Comparison of ENCODE assay signal across 8 cellular contexts in genomic region chr2:105373895-105374401, GRCh38. TPM values are rescaled to one million over a fixed set of nuclear protein-coding genes. Genes with fewer than 3 reads are reported as not detected.
A peak's percentile ranks its signal among the peaks of the same experiment; 100 is the strongest.
DNase-seq lines count a peak whose midpoint lies in the region; ATAC-seq and TF ChIP-seq lines count a peak whose summit lies in the region.

No MANE protein-coding gene starts in this region.

- ATAC-seq in CD8-positive, alpha-beta T cell, result peak; percentile 15
- ATAC-seq in GM19438 (IDR thresholded peaks at IDR 0.05; ENCODE audit: low read depth, unreplicated experiment) (peak; percentile 87), HG03432 (IDR thresholded peaks at IDR 0.05; ENCODE audit: unreplicated experiment) (peak; percentile 92), upper lobe of right lung (no peak)

- peaks cover 3% of the 10 kb centered on the region for H3K36me3 Mint-ChIP-seq in CD8-positive, alpha-beta T cell

- H3K4me1 Mint-ChIP-seq in CD8-positive, alpha-beta T cell (ENCODE audit: low read depth), result peaks cover 11% of the 10 kb centered on the region

- H3K27me3 Mint-ChIP-seq in CD8-positive, alpha-beta T cell (ENCODE audit: low read depth), result peaks cover 2% of the 10 kb centered on the region

- POLR2A ChIA-PET in CD8-positive, alpha-beta T cell (lab: Charles Lee), result no interaction called here

- H3K4me3 ChIP-seq in CD8-positive, alpha-beta T cell (ENCODE audit: low read depth, low read length), result no peak overlapping the region
- H3K4me3 ChIP-seq in esophagus (ENCODE audit: low read depth in 1 of 2, low read length in 2 of 2) (no peak overlapping the region), upper lobe of right lung (no peak overlapping the region)

- H3K36me3 ChIP-seq in CD8-positive, alpha-beta T cell (ENCODE audit: insufficient read depth, low read length), result no peaks in the 10 kb centered on the region
- H3K36me3 ChIP-seq in esophagus (ENCODE audit: control insufficient read depth in 2 of 2, insufficient read depth in 2 of 2, low read length in 1 of 2) (peaks cover 0 to 6% of the 10 kb centered on the region in 2 donors), upper lobe of right lung (no peaks in the 10 kb centered on the region)

- WGBS in esophagus, 2 donors, result 44 to 55% methylated on average over 9 of the region's 9 CpGs

- H3K27ac ChIP-seq in CD8-positive, alpha-beta T cell (ENCODE audit: low read depth, low read length), result no peak overlapping the region
- H3K27ac ChIP-seq in esophagus (ENCODE audit: low read depth in 2 of 2, low read length in 1 of 2) (peak overlapping the region; percentile 87 to 91), upper lobe of right lung (peak overlapping the region; percentile 73)

- no peak overlapping the region for H3K27ac Mint-ChIP-seq in CD8-positive, alpha-beta T cell

- peaks cover 6% of the 10 kb centered on the region for H3K4me1 ChIP-seq in CD8-positive, alpha-beta T cell (ENCODE audit: insufficient read depth, low read length)
- peaks cover 6 to 17% of the 10 kb centered on the region in 2 donors for H3K4me1 ChIP-seq in esophagus (ENCODE audit: control insufficient read depth in 2 of 2, insufficient read depth in 2 of 2, low read length in 1 of 2)
- peaks cover 14% of the 10 kb centered on the region for H3K4me1 ChIP-seq in upper lobe of right lung

- peak overlapping the region; percentile 33 for H3K4me3 Mint-ChIP-seq in CD8-positive, alpha-beta T cell

- H3K27me3 ChIP-seq in CD8-positive, alpha-beta T cell (ENCODE audit: insufficient read depth, low read length), result no peaks in the 10 kb centered on the region
- H3K27me3 ChIP-seq in esophagus (ENCODE audit: control insufficient read depth in 1 of 2, insufficient read depth in 2 of 2, low read length in 2 of 2) (no peaks in the 10 kb centered on the region), upper lobe of right lung (no peaks in the 10 kb centered on the region)

- intact Hi-C loops in CD8-positive, alpha-beta T cell (cut with DNase I, micrococcal nuclease), result no loop called here
- intact Hi-C loops in upper lobe of right lung (cut with DNase I), result loop anchor here (5.0 kb wide), 1 partner anchor 143 kb away; no protein-coding TSS in a partner anchor

- no peaks in the 10 kb centered on the region for H3K9me3 Mint-ChIP-seq in CD8-positive, alpha-beta T cell

- H3K9me3 ChIP-seq in CD8-positive, alpha-beta T cell (ENCODE audit: low read length), result no peaks in the 10 kb centered on the region
- H3K9me3 ChIP-seq in esophagus (ENCODE audit: control insufficient read depth in 2 of 2, insufficient read depth in 1 of 2, low read depth in 1 of 2, low read length in 1 of 2), result no peaks in the 10 kb centered on the region
- no peaks in the 10 kb centered on the region for H3K9me3 ChIP-seq in upper lobe of right lung

- DNase-seq in CD8-positive, alpha-beta T cell, result no peak
- DNase-seq in upper lobe of right lung (no peak), H4 (ENCODE audit: low spot score) (no peak), NCI-H446 treated with DMSO at 0.1 percent for 48 hours (lab: John Stamatoyannopoulos, UW) (no peak), epidermal melanocyte (ENCODE audit: insufficient read length, low spot score) (no peak)

- TF ChIP-seq CTCF in CD8-positive, alpha-beta T cell (IDR thresholded peaks at IDR 0.05), result no peak
- TF ChIP-seq CTCF in upper lobe of right lung (IDR thresholded peaks at IDR 0.05), result no peak

- CTCF ChIA-PET in CD8-positive, alpha-beta T cell (lab: Charles Lee), result interaction anchor here (6.6 kb wide), 1 partner anchor 147 kb away, joined by 51 read pairs; no protein-coding TSS in a partner anchor

RNA-seq across cellular contexts. Expression of gene FHL2, which starts 24.9 kb away (rescaled TPM):
- under 1 TPM; 0.38 to 0.64 TPM for total RNA-seq in CD8-positive, alpha-beta T cell
- polyA plus RNA-seq in esophagus, result 10 to 100 TPM; 17.6 to 55.5 TPM
- 13.8 TPM for total RNA-seq in upper lobe of right lung
- total RNA-seq in H4 (2014; rRNA removed; shearing (Covaris generic)), result 163 and 195 TPM in 2 replicates

RNA-seq across cellular contexts. Expression of gene C2orf49, which starts 36.6 kb away (rescaled TPM):
- 10 to 100 TPM; 27.8 to 28.9 TPM for total RNA-seq in CD8-positive, alpha-beta T cell
- 1 to 10 TPM; 6.6 to 8.7 TPM for polyA plus RNA-seq in esophagus
- total RNA-seq in upper lobe of right lung, result 18.0 TPM
- 12.1 and 18.1 TPM in 2 replicates for total RNA-seq in H4 (2014; rRNA removed; shearing (Covaris generic))

RNA-seq across cellular contexts. Expression of gene TGFBRAP1, which starts 44.4 kb away (rescaled TPM):
- 10 to 100 TPM; 16.1 to 16.3 TPM for total RNA-seq in CD8-positive, alpha-beta T cell
- 1 to 10 TPM; 2.3 to 5.3 TPM for polyA plus RNA-seq in esophagus
- 22.9 TPM for total RNA-seq in upper lobe of right lung
- total RNA-seq in H4 (2014; rRNA removed; shearing (Covaris generic)), result 13.8 and 14.6 TPM in 2 replicates

Comparison
In these comparisons a context has a peak if more than half of its experiments do, and no peak if none do; other contexts are left out.
1. RNA of gene FHL2, which starts 24.9 kb away (total RNA-seq): 163 to 195 TPM in H4; 13.8 TPM in upper lobe of right lung (single experiment) and 0.38 to 0.64 TPM in CD8-positive, alpha-beta T cell; every median in the first group is over 10 times any median in the second.